14 cellular contexts compared by ENCODE assay signal in the genomic region with DNA sequence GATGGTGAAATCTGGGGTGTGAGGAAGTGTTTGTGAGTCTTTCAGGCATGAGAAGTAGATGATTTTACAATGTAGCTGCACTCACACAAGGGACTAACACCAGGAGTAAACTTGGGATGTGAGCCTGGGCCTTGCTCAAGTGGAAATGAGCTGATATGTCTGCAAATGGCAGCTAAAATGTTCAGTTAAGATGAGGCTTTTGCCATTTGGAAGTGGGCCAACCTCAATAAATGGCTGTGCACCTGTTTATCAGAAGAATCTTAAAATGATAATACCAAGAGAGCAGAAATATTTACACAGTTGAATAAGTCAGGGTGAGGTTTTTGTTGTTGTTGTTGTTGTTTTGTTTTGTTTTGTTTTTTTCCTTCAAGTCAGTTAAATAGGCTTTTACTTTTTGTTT. TPM values are rescaled to one million over a fixed set of nuclear protein-coding genes. Genes with fewer than 3 reads are reported as not detected.
A peak's percentile ranks its signal among the peaks of the same experiment; 100 is the strongest.
DNase-seq lines count a peak whose midpoint lies in the region; ATAC-seq lines count a peak whose summit lies in the region.
"Had no signal": no experiment of that assay in that cellular context is flagged by ENCODE, and none has a peak within 500 bp of the region (broad histone marks: within the 10 kb centered on the region; RNA-seq: fewer than 3 reads in every experiment).

No MANE protein-coding gene starts in this region.

- H3K4me3 Mint-ChIP-seq in IgD-negative memory B cell: peak overlapping the region in 1 of 4 donors; percentile 46
- no peak overlapping the region for H3K4me3 Mint-ChIP-seq in dendritic cell treated with granulocyte-macrophage colony-stimulating factor and Interleukin-4, amounts not matched to agents 40 ng/mL and 50 ng/mL, for 4 days
- H3K4me3 Mint-ChIP-seq: activated CD4-positive, alpha-beta memory T cell treated with anti-CD3 and anti-CD28 coated beads for 36 hours; activated naive CD4-positive, alpha-beta T cell treated with anti-CD3 and anti-CD28 coated beads, Interleukin-2, amount 50 U/mL, for 24 hours; activated T-cell treated with anti-CD3 and anti-CD28 coated beads, Interleukin-2, amount 50 U/mL, for 24 hours; T-cell had no signal

- DNase-seq in DMS79 treated with DMSO at 0.1 percent for 48 hours (lab: John Stamatoyannopoulos, UW) (peak; percentile 82), SKM-1 (lab: John Stamatoyannopoulos, UW; ENCODE audit: unreplicated experiment) (no peak), sciatic nerve (ENCODE audit: low spot score) (no peak)
- DNase-seq: activated CD4-positive, alpha-beta memory T cell treated with anti-CD3 and anti-CD28 coated beads for 36 hours; activated T-cell treated with anti-CD3 and anti-CD28 coated beads, Interleukin-2, amount 50 U/mL, for 24 hours; foreskin melanocyte; NCI-H2227 treated with DMSO at 0.1 percent for 48 hours; stimulated activated CD4-positive, alpha-beta T cell treated with anti-CD3 and anti-CD28 coated beads, Interleukin-4, amount 100 ng/mL, for 24 hours; T-cell had no signal

- H3K36me3 Mint-ChIP-seq in IgD-negative memory B cell: no peaks in the 10 kb centered on the region
- H3K36me3 Mint-ChIP-seq in dendritic cell treated with granulocyte-macrophage colony-stimulating factor and Interleukin-4, amounts not matched to agents 40 ng/mL and 50 ng/mL, for 4 days (ENCODE audit: low read depth): no peaks in the 10 kb centered on the region
- H3K36me3 Mint-ChIP-seq: activated CD4-positive, alpha-beta memory T cell treated with anti-CD3 and anti-CD28 coated beads for 36 hours; activated naive CD4-positive, alpha-beta T cell treated with anti-CD3 and anti-CD28 coated beads, Interleukin-2, amount 50 U/mL, for 24 hours; T-cell had no signal

- H3K27me3 Mint-ChIP-seq in IgD-negative memory B cell: peaks cover 6% of the 10 kb centered on the region
- no peaks in the 10 kb centered on the region for H3K27me3 Mint-ChIP-seq in dendritic cell treated with granulocyte-macrophage colony-stimulating factor and Interleukin-4, amounts not matched to agents 40 ng/mL and 50 ng/mL, for 4 days
- H3K27me3 Mint-ChIP-seq: activated naive CD4-positive, alpha-beta T cell treated with anti-CD3 and anti-CD28 coated beads, Interleukin-2, amount 50 U/mL, for 24 hours had no signal

- intact Hi-C loops in dendritic cell treated with granulocyte-macrophage colony-stimulating factor and Interleukin-4, amounts not matched to agents 40 ng/mL and 50 ng/mL, for 4 days (cut with micrococcal nuclease): no loop called here
- intact Hi-C loops in sciatic nerve (cut with DNase I): no loop called here

- H3K27ac Mint-ChIP-seq in IgD-negative memory B cell: peak overlapping the region in 2 of 3 donors; percentile 46 to 64
- H3K27ac Mint-ChIP-seq in dendritic cell treated with granulocyte-macrophage colony-stimulating factor and Interleukin-4, amounts not matched to agents 40 ng/mL and 50 ng/mL, for 4 days: peak overlapping the region; percentile 18
- H3K27ac Mint-ChIP-seq: activated CD4-positive, alpha-beta memory T cell treated with anti-CD3 and anti-CD28 coated beads for 36 hours; activated naive CD4-positive, alpha-beta T cell treated with anti-CD3 and anti-CD28 coated beads, Interleukin-2, amount 50 U/mL, for 24 hours; activated T-cell treated with anti-CD3 and anti-CD28 coated beads, Interleukin-2, amount 50 U/mL, for 24 hours; T-cell had no signal

- H3K4me1 Mint-ChIP-seq in IgD-negative memory B cell: peaks cover 10 to 17% (median 12%) of the 10 kb centered on the region in 3 donors
- H3K4me1 Mint-ChIP-seq in dendritic cell treated with granulocyte-macrophage colony-stimulating factor and Interleukin-4, amounts not matched to agents 40 ng/mL and 50 ng/mL, for 4 days (ENCODE audit: low read depth): peaks cover 33% of the 10 kb centered on the region
- H3K4me1 Mint-ChIP-seq: activated naive CD4-positive, alpha-beta T cell treated with anti-CD3 and anti-CD28 coated beads, Interleukin-2, amount 50 U/mL, for 24 hours; T-cell had no signal

- ATAC-seq in GM18867 (IDR thresholded peaks at IDR 0.05; ENCODE audit: unreplicated experiment) (peak; percentile 9), HG03442 (IDR thresholded peaks at IDR 0.05; ENCODE audit: unreplicated experiment) (no peak), sciatic nerve (no peak)
- ATAC-seq: T-cell had no signal

- H3K9me3 Mint-ChIP-seq in IgD-negative memory B cell: no peaks in the 10 kb centered on the region
- H3K9me3 Mint-ChIP-seq in dendritic cell treated with granulocyte-macrophage colony-stimulating factor and Interleukin-4, amounts not matched to agents 40 ng/mL and 50 ng/mL, for 4 days: no peaks in the 10 kb centered on the region
- H3K9me3 Mint-ChIP-seq: activated CD4-positive, alpha-beta memory T cell treated with anti-CD3 and anti-CD28 coated beads for 36 hours; activated naive CD4-positive, alpha-beta T cell treated with anti-CD3 and anti-CD28 coated beads, Interleukin-2, amount 50 U/mL, for 24 hours; activated T-cell treated with anti-CD3 and anti-CD28 coated beads, Interleukin-2, amount 50 U/mL, for 24 hours; T-cell had no signal

RNA-seq across cellular contexts. Expression of a gene that starts 25.7 kb away (rescaled TPM):
- polyA plus RNA-seq in IgD-negative memory B cell: 0.08 TPM
- 1.2 TPM for total RNA-seq in sciatic nerve
